ENCODE assay signal across 1 cellular context in genomic region chr3:63228677-63229076, GRCh38.
TF ChIP-seq lines count a peak whose summit lies in the region.

No MANE protein-coding gene starts in this region.

TF ChIP-seq in endothelial cell of umbilical vein, 7 proteins besides CTCF, POLR2A, EP300 and RAD21 (continued from another document):
- TF ChIP-seq FOS (IDR thresholded peaks at IDR 0.05; ENCODE audit: borderline replicate concordance, insufficient read depth, low read length) (no peak), MYC (IDR thresholded peaks at IDR 0.05; ENCODE audit: low read depth, low read length) (no peak), GATA2 (IDR thresholded peaks at IDR 0.05; ENCODE audit: insufficient read depth, insufficient read length, low read depth, low read length) (no peak)
